2 cellular contexts compared by ENCODE assay signal in the genomic region with DNA sequence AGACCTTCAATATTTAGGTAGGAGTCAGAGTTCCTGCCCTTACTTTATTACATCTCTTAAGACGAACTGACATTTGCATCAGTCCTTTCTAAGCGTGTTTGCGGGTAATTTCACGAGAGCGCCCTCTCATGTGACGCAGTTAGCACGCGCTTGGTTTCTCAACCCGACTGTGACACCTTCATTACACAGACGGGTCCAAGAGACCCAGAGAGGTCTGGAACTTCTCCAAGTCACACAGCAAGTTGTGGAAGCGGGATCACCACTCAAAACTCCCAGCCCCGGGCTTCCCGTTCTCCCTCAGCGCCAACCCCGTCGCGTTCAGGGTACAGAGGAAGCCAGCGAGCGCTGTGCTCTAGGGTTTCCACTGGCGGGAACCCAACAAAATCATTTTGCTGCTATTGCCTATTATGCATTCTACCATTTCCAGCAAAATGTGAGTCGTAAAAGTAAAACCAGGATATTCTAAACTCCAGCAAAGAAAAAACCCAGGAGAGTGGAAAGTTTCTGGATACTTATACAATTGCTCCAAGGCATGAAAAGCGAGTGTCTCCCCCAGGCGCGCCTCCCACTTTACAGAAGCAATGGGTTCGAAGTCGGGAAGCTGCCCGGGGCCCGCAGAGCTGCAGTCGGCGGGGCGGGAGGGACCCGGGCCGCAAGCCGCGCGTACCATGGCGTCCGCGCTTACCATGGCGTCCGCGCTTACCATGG.
TF ChIP-seq lines count a peak whose summit lies in the region.

No MANE protein-coding gene starts in this region.

TF ChIP-seq in HEK293T, 16 proteins besides CTCF, POLR2A, EP300 and RAD21:
- TF ChIP-seq L3MBTL2 (conservative IDR thresholded peaks at IDR 0.05) (peak; percentile 39; the same call in 1 of the 2 replicates), ZNF384 (IDR thresholded peaks at IDR 0.05) (no peak)

TF ChIP-seq in GM12878, 131 proteins besides CTCF, POLR2A, EP300 and RAD21 (continues in another document):
- TF ChIP-seq, protein P1, sequence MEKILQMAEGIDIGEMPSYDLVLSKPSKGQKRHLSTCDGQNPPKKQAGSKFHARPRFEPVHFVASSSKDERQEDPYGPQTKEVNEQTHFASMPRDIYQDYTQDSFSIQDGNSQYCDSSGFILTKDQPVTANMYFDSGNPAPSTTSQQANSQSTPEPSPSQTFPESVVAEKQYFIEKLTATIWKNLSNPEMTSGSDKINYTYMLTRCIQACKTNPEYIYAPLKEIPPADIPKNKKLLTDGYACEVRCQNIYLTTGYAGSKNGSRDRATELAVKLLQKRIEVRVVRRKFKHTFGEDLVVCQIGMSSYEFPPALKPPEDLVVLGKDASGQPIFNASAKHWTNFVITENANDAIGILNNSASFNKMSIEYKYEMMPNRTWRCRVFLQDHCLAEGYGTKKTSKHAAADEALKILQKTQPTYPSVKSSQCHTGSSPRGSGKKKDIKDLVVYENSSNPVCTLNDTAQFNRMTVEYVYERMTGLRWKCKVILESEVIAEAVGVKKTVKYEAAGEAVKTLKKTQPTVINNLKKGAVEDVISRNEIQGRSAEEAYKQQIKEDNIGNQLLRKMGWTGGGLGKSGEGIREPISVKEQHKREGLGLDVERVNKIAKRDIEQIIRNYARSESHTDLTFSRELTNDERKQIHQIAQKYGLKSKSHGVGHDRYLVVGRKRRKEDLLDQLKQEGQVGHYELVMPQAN (conservative IDR thresholded peaks at IDR 0.05) = no peak
- no peak for TF ChIP-seq NR2F1 (conservative IDR thresholded peaks at IDR 0.05)
- TF ChIP-seq, protein P2, sequence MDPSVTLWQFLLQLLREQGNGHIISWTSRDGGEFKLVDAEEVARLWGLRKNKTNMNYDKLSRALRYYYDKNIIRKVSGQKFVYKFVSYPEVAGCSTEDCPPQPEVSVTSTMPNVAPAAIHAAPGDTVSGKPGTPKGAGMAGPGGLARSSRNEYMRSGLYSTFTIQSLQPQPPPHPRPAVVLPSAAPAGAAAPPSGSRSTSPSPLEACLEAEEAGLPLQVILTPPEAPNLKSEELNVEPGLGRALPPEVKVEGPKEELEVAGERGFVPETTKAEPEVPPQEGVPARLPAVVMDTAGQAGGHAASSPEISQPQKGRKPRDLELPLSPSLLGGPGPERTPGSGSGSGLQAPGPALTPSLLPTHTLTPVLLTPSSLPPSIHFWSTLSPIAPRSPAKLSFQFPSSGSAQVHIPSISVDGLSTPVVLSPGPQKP (IDR thresholded peaks at IDR 0.05; ENCODE audit: low read depth, low read length) = no peak
- TF ChIP-seq CBFB (IDR thresholded peaks at IDR 0.05; ENCODE audit: low read depth) = peak; percentile 59; the same call in 1 of the 2 replicates
- TF ChIP-seq RCOR1 (conservative IDR thresholded peaks at IDR 0.05; ENCODE audit: low read depth, low read length) = no peak
- TF ChIP-seq FOXM1 (IDR thresholded peaks at IDR 0.05; ENCODE audit: low read depth, low read length) = no peak
- no peak for TF ChIP-seq JUND (IDR thresholded peaks at IDR 0.05; ENCODE audit: low read depth, low read length)
- TF ChIP-seq ZNF207 (IDR thresholded peaks at IDR 0.05; ENCODE audit: borderline replicate concordance) = no peak
- TF ChIP-seq, protein P3, sequence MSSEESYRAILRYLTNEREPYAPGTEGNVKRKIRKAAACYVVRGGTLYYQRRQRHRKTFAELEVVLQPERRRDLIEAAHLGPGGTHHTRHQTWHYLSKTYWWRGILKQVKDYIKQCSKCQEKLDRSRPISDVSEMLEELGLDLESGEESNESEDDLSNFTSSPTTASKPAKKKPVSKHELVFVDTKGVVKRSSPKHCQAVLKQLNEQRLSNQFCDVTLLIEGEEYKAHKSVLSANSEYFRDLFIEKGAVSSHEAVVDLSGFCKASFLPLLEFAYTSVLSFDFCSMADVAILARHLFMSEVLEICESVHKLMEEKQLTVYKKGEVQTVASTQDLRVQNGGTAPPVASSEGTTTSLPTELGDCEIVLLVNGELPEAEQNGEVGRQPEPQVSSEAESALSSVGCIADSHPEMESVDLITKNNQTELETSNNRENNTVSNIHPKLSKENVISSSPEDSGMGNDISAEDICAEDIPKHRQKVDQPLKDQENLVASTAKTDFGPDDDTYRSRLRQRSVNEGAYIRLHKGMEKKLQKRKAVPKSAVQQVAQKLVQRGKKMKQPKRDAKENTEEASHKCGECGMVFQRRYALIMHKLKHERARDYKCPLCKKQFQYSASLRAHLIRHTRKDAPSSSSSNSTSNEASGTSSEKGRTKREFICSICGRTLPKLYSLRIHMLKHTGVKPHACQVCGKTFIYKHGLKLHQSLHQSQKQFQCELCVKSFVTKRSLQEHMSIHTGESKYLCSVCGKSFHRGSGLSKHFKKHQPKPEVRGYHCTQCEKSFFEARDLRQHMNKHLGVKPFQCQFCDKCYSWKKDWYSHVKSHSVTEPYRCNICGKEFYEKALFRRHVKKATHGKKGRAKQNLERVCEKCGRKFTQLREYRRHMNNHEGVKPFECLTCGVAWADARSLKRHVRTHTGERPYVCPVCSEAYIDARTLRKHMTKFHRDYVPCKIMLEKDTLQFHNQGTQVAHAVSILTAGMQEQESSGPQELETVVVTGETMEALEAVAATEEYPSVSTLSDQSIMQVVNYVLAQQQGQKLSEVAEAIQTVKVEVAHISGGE (CRISPR knock-in tag; IDR thresholded peaks at IDR 0.05) = no peak
- TF ChIP-seq PML (IDR thresholded peaks at IDR 0.05; ENCODE audit: low read length) = peak; percentile 33; the same call in 1 of the 2 replicates
- TF ChIP-seq, protein P4, sequence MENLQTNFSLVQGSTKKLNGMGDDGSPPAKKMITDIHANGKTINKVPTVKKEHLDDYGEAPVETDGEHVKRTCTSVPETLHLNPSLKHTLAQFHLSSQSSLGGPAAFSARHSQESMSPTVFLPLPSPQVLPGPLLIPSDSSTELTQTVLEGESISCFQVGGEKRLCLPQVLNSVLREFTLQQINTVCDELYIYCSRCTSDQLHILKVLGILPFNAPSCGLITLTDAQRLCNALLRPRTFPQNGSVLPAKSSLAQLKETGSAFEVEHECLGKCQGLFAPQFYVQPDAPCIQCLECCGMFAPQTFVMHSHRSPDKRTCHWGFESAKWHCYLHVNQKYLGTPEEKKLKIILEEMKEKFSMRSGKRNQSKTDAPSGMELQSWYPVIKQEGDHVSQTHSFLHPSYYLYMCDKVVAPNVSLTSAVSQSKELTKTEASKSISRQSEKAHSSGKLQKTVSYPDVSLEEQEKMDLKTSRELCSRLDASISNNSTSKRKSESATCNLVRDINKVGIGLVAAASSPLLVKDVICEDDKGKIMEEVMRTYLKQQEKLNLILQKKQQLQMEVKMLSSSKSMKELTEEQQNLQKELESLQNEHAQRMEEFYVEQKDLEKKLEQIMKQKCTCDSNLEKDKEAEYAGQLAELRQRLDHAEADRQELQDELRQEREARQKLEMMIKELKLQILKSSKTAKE (IDR thresholded peaks at IDR 0.05; ENCODE audit: low read depth, poor library complexity, severe bottlenecking) = no peak
- TF ChIP-seq CEBPB (IDR thresholded peaks at IDR 0.05; ENCODE audit: borderline replicate concordance in 1 of 2, low read depth in 2 of 2, low read length in 2 of 2) = no peak
- no peak for TF ChIP-seq ZSCAN29 (IDR thresholded peaks at IDR 0.05)
- no peak for TF ChIP-seq FOXK2 (IDR thresholded peaks at IDR 0.05)
- TF ChIP-seq, protein P5, sequence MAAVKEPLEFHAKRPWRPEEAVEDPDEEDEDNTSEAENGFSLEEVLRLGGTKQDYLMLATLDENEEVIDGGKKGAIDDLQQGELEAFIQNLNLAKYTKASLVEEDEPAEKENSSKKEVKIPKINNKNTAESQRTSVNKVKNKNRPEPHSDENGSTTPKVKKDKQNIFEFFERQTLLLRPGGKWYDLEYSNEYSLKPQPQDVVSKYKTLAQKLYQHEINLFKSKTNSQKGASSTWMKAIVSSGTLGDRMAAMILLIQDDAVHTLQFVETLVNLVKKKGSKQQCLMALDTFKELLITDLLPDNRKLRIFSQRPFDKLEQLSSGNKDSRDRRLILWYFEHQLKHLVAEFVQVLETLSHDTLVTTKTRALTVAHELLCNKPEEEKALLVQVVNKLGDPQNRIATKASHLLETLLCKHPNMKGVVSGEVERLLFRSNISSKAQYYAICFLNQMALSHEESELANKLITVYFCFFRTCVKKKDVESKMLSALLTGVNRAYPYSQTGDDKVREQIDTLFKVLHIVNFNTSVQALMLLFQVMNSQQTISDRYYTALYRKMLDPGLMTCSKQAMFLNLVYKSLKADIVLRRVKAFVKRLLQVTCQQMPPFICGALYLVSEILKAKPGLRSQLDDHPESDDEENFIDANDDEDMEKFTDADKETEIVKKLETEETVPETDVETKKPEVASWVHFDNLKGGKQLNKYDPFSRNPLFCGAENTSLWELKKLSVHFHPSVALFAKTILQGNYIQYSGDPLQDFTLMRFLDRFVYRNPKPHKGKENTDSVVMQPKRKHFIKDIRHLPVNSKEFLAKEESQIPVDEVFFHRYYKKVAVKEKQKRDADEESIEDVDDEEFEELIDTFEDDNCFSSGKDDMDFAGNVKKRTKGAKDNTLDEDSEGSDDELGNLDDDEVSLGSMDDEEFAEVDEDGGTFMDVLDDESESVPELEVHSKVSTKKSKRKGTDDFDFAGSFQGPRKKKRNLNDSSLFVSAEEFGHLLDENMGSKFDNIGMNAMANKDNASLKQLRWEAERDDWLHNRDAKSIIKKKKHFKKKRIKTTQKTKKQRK (IDR thresholded peaks at IDR 0.05; ENCODE audit: low read depth, low read length) = no peak
- no peak for TF ChIP-seq SMARCA5 (IDR thresholded peaks at IDR 0.05)
- peak; percentile 93 for TF ChIP-seq CREM (IDR thresholded peaks at IDR 0.05; ENCODE audit: low read depth)
- TF ChIP-seq NFXL1 (IDR thresholded peaks at IDR 0.05; ENCODE audit: borderline replicate concordance) = no peak
- 0 out of 2 replicates have a peak, but pooled peaks have one; percentile 7 for TF ChIP-seq EED (IDR thresholded peaks at IDR 0.05; ENCODE audit: low read depth)
- TF ChIP-seq RELA (IDR thresholded peaks at IDR 0.05; ENCODE audit: borderline replicate concordance, partially characterized antibody) = no peak
- no peak for TF ChIP-seq BACH1 (IDR thresholded peaks at IDR 0.05; ENCODE audit: borderline replicate concordance)
- TF ChIP-seq SRF (IDR thresholded peaks at IDR 0.05; ENCODE audit: low read depth in 2 of 2, low read length in 2 of 2) = no peak
- 0 out of 2 replicates have a peak, but pooled peaks have one; percentile 16 for TF ChIP-seq CBX5 (IDR thresholded peaks at IDR 0.05; ENCODE audit: low read depth)
- TF ChIP-seq SIN3A (IDR thresholded peaks at IDR 0.05; ENCODE audit: low read depth, low read length) = no peak
- TF ChIP-seq, protein P6, sequence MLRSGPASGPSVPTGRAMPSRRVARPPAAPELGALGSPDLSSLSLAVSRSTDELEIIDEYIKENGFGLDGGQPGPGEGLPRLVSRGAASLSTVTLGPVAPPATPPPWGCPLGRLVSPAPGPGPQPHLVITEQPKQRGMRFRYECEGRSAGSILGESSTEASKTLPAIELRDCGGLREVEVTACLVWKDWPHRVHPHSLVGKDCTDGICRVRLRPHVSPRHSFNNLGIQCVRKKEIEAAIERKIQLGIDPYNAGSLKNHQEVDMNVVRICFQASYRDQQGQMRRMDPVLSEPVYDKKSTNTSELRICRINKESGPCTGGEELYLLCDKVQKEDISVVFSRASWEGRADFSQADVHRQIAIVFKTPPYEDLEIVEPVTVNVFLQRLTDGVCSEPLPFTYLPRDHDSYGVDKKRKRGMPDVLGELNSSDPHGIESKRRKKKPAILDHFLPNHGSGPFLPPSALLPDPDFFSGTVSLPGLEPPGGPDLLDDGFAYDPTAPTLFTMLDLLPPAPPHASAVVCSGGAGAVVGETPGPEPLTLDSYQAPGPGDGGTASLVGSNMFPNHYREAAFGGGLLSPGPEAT (IDR thresholded peaks at IDR 0.05; ENCODE audit: low read depth) = no peak
- no peak for TF ChIP-seq NFIC (IDR thresholded peaks at IDR 0.05; ENCODE audit: low read depth, low read length)
- TF ChIP-seq KLF5 (IDR thresholded peaks at IDR 0.05; ENCODE audit: partially characterized antibody) = no peak
- no peak for TF ChIP-seq GATAD2B (conservative IDR thresholded peaks at IDR 0.05; ENCODE audit: low read depth)
- peak; percentile 93 for TF ChIP-seq CREB1 (IDR thresholded peaks at IDR 0.05; ENCODE audit: low read depth)
- no peak for TF ChIP-seq POU2F2 (IDR thresholded peaks at IDR 0.05; ENCODE audit: borderline replicate concordance, low read depth, low read length)
- TF ChIP-seq TAF1 (IDR thresholded peaks at IDR 0.05; ENCODE audit: borderline replicate concordance, low read depth, low read length) = 0 out of 2 replicates have a peak, but pooled peaks have one; percentile 17
- peak; percentile 77 to 84 for TF ChIP-seq BHLHE40 (IDR thresholded peaks at IDR 0.05; ENCODE audit: borderline replicate concordance in 1 of 2, low read depth in 2 of 2, low read length in 1 of 2)
- TF ChIP-seq, protein P7, sequence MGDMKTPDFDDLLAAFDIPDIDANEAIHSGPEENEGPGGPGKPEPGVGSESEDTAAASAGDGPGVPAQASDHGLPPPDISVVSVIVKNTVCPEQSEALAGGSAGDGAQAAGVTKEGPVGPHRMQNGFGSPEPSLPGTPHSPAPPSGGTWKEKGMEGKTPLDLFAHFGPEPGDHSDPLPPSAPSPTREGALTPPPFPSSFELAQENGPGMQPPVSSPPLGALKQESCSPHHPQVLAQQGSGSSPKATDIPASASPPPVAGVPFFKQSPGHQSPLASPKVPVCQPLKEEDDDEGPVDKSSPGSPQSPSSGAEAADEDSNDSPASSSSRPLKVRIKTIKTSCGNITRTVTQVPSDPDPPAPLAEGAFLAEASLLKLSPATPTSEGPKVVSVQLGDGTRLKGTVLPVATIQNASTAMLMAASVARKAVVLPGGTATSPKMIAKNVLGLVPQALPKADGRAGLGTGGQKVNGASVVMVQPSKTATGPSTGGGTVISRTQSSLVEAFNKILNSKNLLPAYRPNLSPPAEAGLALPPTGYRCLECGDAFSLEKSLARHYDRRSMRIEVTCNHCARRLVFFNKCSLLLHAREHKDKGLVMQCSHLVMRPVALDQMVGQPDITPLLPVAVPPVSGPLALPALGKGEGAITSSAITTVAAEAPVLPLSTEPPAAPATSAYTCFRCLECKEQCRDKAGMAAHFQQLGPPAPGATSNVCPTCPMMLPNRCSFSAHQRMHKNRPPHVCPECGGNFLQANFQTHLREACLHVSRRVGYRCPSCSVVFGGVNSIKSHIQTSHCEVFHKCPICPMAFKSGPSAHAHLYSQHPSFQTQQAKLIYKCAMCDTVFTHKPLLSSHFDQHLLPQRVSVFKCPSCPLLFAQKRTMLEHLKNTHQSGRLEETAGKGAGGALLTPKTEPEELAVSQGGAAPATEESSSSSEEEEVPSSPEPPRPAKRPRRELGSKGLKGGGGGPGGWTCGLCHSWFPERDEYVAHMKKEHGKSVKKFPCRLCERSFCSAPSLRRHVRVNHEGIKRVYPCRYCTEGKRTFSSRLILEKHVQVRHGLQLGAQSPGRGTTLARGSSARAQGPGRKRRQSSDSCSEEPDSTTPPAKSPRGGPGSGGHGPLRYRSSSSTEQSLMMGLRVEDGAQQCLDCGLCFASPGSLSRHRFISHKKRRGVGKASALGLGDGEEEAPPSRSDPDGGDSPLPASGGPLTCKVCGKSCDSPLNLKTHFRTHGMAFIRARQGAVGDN (IDR thresholded peaks at IDR 0.05) = no peak
- no peak for TF ChIP-seq PAX5 (IDR thresholded peaks at IDR 0.05; ENCODE audit: borderline replicate concordance, low read depth, low read length)
- TF ChIP-seq STAT3 (IDR thresholded peaks at IDR 0.05; ENCODE audit: low read depth, low read length) = no peak
- TF ChIP-seq, protein P8, sequence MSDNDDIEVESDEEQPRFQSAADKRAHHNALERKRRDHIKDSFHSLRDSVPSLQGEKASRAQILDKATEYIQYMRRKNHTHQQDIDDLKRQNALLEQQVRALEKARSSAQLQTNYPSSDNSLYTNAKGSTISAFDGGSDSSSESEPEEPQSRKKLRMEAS (IDR thresholded peaks at IDR 0.05; ENCODE audit: low read depth, low read length) = no peak
- TF ChIP-seq RUNX3 (IDR thresholded peaks at IDR 0.05; ENCODE audit: low read length) = peak; percentile 72
- no peak for TF ChIP-seq ASH2L (IDR thresholded peaks at IDR 0.05; ENCODE audit: borderline replicate concordance, low read depth)
- no peak for TF ChIP-seq HDAC2 (IDR thresholded peaks at IDR 0.05)
- TF ChIP-seq SP1 (IDR thresholded peaks at IDR 0.05; ENCODE audit: low read depth, low read length) = no peak
- TF ChIP-seq HDAC6 (IDR thresholded peaks at IDR 0.05; ENCODE audit: unreplicated experiment) = peak; percentile 60
- TF ChIP-seq ZNF622 (IDR thresholded peaks at IDR 0.05) = no peak
- no peak for TF ChIP-seq CHD4 (IDR thresholded peaks at IDR 0.05)
